Comparison of ENCODE assay signal across 8 cellular contexts in genomic region chr21:16330340-16331319, GRCh38.
DNase-seq lines count a peak whose midpoint lies in the region; ATAC-seq and TF ChIP-seq lines count a peak whose summit lies in the region.

No MANE protein-coding gene starts in this region.

- no peaks in the 10 kb centered on the region for H3K27me3 Mint-ChIP-seq in activated naive CD4-positive, alpha-beta T cell treated with anti-CD3 and anti-CD28 coated beads, Interleukin-2, amount 10 ng/mL, durations not matched to agents 7 days and 5 days

- no peaks in the 10 kb centered on the region for H3K36me3 Mint-ChIP-seq in activated naive CD4-positive, alpha-beta T cell treated with anti-CD3 and anti-CD28 coated beads, Interleukin-2, amount 50 U/mL, for 72 hours
- no peaks in the 10 kb centered on the region for H3K36me3 Mint-ChIP-seq in activated naive CD4-positive, alpha-beta T cell treated with anti-CD3 and anti-CD28 coated beads, Interleukin-2, amount 10 ng/mL, durations not matched to agents 7 days and 5 days

- H3K9me3 Mint-ChIP-seq in activated naive CD4-positive, alpha-beta T cell treated with anti-CD3 and anti-CD28 coated beads, Interleukin-2, amount 50 U/mL, for 72 hours = no peaks in the 10 kb centered on the region
- no peaks in the 10 kb centered on the region for H3K9me3 Mint-ChIP-seq in activated naive CD4-positive, alpha-beta T cell treated with anti-CD3 and anti-CD28 coated beads, Interleukin-2, amount 10 ng/mL, durations not matched to agents 7 days and 5 days

- H3K36me3 ChIP-seq in HAP-1 (replicated peaks) = no peaks in the 10 kb centered on the region

- CTCF ChIA-PET in activated naive CD4-positive, alpha-beta T cell treated with anti-CD3 and anti-CD28 coated beads, Interleukin-2, amount 10 ng/mL, durations not matched to agents 7 days and 5 days (lab: Charles Lee) = interaction anchor here (0.6 to 1.3 kb wide), 4 partner anchors 10 to 249 kb away, joined by 3 to 13 read pairs (median 4); no protein-coding TSS in a partner anchor

- ATAC-seq in activated naive CD4-positive, alpha-beta T cell treated with anti-CD3 and anti-CD28 coated beads, Interleukin-2, amount 50 U/mL, for 72 hours = peak; percentile 63 to 76

- no peak overlapping the region for H3K4me3 Mint-ChIP-seq in activated naive CD4-positive, alpha-beta T cell treated with anti-CD3 and anti-CD28 coated beads, Interleukin-2, amount 10 ng/mL, durations not matched to agents 7 days and 5 days

- H3K4me3 ChIP-seq in HAP-1 (no peak overlapping the region), epithelial cell of esophagus (ENCODE audit: low read length) (no peak overlapping the region)

- TF ChIP-seq CTCF in epithelial cell of esophagus (IDR thresholded peaks at IDR 0.05; ENCODE audit: insufficient read depth, low read depth, low read length, missing control alignments) = peak; percentile 70

- no peaks in the 10 kb centered on the region for H3K9me3 ChIP-seq in HAP-1

- in situ Hi-C loops in HAP-1 (cut with MboI; ENCODE audit: low sequenced_read_pairs) = no loop called here

- H3K27me3 ChIP-seq in HAP-1 (ENCODE audit: low read depth) = no peaks in the 10 kb centered on the region

- H3K27ac Mint-ChIP-seq in activated naive CD4-positive, alpha-beta T cell treated with anti-CD3 and anti-CD28 coated beads, Interleukin-2, amount 50 U/mL, for 72 hours = no peak overlapping the region
- H3K27ac Mint-ChIP-seq in activated naive CD4-positive, alpha-beta T cell treated with anti-CD3 and anti-CD28 coated beads, Interleukin-2, amount 10 ng/mL, durations not matched to agents 7 days and 5 days = no peak overlapping the region

- no peak for DNase-seq in activated naive CD4-positive, alpha-beta T cell treated with anti-CD3 and anti-CD28 coated beads, Interleukin-2, amount 50 U/mL, for 72 hours (ENCODE audit: low spot score in 2 of 2)
- no peak for DNase-seq in activated naive CD4-positive, alpha-beta T cell treated with anti-CD3 and anti-CD28 coated beads, Interleukin-2, amount 10 ng/mL, durations not matched to agents 7 days and 5 days
- DNase-seq in HAP-1 (ENCODE audit: low spot score in 2 of 2) (peak; percentile 64 to 90), LoVo (ENCODE audit: low spot score) (peak; percentile 62), RKO (ENCODE audit: low spot score) (peak; percentile 81), epithelial cell of esophagus (ENCODE audit: low read depth) (peak; percentile 75), middle frontal gyrus (ENCODE audit: extremely low spot score, low spot score) (peak; percentile 78), T1000 (lab: John Stamatoyannopoulos, UW) (no peak)

- H3K4me1 ChIP-seq in HAP-1 = peaks cover 9% of the 10 kb centered on the region

- no peaks in the 10 kb centered on the region for H3K4me1 Mint-ChIP-seq in activated naive CD4-positive, alpha-beta T cell treated with anti-CD3 and anti-CD28 coated beads, Interleukin-2, amount 10 ng/mL, durations not matched to agents 7 days and 5 days

Comparison
In these comparisons a context has a peak if more than half of its experiments do, and no peak if none do; other contexts are left out.
1. DNase-seq: peak in HAP-1 (2 of 2), LoVo (single experiment), RKO (single experiment), epithelial cell of esophagus (single experiment) and middle frontal gyrus (single experiment); none in activated naive CD4-positive, alpha-beta T cell treated with anti-CD3 and anti-CD28 coated beads, Interleukin-2, amount 50 U/mL, for 72 hours (0 of 2), activated naive CD4-positive, alpha-beta T cell treated with anti-CD3 and anti-CD28 coated beads, Interleukin-2, amount 10 ng/mL, durations not matched to agents 7 days and 5 days (single experiment) and T1000 (single experiment).